ENCODE assay signal across 8 cellular contexts in the genomic region with DNA sequence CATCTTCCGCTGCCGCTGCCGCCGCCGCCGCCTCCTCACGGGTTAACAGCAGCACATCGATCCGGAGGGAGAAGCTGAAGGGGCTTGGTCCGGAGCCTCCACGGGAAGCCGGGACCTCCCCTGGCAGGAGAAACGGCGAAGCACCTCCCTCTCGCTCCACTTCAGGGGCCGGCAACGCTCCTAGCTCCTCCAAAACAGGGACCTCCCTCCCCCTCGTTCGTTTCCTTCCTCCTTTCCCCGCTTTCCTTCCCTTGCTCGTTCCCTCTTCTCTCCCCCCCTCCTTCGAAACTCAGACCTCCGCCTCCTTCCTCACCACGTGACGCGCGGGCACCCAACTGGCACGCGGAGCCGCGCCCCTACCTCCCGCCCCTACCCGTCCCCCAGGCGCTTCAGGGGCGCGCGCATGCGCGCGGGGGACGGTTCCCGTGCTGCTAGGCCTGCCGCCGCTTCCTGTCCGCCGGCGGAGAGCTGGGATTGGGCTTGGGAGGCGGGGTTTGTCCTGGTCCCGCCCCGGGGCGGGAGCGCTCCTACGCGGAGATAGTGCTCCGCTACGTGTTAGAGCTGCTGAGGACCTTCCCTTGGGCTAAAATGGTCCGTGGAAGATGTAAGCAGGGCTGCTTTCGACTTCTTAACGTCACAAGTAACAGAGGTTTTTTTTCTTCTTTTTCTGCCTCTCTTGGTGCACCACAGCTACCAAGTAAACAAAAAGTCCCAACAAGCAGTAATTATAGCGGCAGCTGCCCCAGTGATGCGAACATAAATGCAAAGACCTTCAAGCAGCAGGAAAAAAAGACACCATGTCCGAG. TPM values are rescaled to one million over a fixed set of nuclear protein-coding genes. Genes with fewer than 3 reads are reported as not detected.
DNase-seq lines count a peak whose midpoint lies in the region; ATAC-seq and TF ChIP-seq lines count a peak whose summit lies in the region.

A gene with protein sequence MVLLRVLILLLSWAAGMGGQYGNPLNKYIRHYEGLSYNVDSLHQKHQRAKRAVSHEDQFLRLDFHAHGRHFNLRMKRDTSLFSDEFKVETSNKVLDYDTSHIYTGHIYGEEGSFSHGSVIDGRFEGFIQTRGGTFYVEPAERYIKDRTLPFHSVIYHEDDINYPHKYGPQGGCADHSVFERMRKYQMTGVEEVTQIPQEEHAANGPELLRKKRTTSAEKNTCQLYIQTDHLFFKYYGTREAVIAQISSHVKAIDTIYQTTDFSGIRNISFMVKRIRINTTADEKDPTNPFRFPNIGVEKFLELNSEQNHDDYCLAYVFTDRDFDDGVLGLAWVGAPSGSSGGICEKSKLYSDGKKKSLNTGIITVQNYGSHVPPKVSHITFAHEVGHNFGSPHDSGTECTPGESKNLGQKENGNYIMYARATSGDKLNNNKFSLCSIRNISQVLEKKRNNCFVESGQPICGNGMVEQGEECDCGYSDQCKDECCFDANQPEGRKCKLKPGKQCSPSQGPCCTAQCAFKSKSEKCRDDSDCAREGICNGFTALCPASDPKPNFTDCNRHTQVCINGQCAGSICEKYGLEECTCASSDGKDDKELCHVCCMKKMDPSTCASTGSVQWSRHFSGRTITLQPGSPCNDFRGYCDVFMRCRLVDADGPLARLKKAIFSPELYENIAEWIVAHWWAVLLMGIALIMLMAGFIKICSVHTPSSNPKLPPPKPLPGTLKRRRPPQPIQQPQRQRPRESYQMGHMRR (minus strand): TSS at position 176 of the 806 bp plus-strand sequence. CDS start 173 bp downstream, at position 3.

- intact Hi-C loops in spleen (cut with DNase I; ENCODE audit: low total_unique reads) = no loop called here

- peak in 2 of 3 donors; percentile 2 to 78 for TF ChIP-seq POLR2A in spleen (IDR thresholded peaks at IDR 0.05)

- H3K27ac Mint-ChIP-seq in WTC11 = peak within 1 kb of the TSS; percentile 98
- peak within 1 kb of the TSS; percentile 89 to 96 (median 94) for H3K27ac Mint-ChIP-seq in immature natural killer cell

- peak within 1 kb of the TSS; percentile 81 to 98 (median 98) for H3K27ac ChIP-seq in spleen

- WGBS in spleen, 5 donors = 0 to 1% (median 1%) methylated on average over 54 to 62 of the region's 62 CpGs

- no peaks in the 10 kb centered on the region for H3K36me3 ChIP-seq in spleen

- H3K27me3 Mint-ChIP-seq in WTC11 (ENCODE audit: low read depth) (no peaks in the 10 kb centered on the region), immature natural killer cell (ENCODE audit: low read depth in 3 of 3) (peaks cover 2 to 13% (median 4%) of the 10 kb centered on the region in 3 donors)

- peak; percentile 84 for DNase-seq in AG04449 (ENCODE audit: low read depth, low spot score)
- DNase-seq in NCI-H226 = peak; percentile 100
- DNase-seq in WTC11 (ENCODE audit: low spot score) = peak; percentile 99
- DNase-seq in cardiac fibroblast (ENCODE audit: low read depth in 2 of 2) = peak; percentile 99 to 100
- peak; percentile 92 to 97 (median 94) for DNase-seq in immature natural killer cell
- DNase-seq in spleen = peak; percentile 100

- H3K4me3 ChIP-seq in AG04449 (ENCODE audit: low read depth, low read length) = peak within 1 kb of the TSS; percentile 82
- peak within 1 kb of the TSS; percentile 86 to 89 for H3K4me3 ChIP-seq in cardiac fibroblast (replicated peaks in 1 of 2; ENCODE audit: low read depth in 2 of 2, low read length in 2 of 2)
- H3K4me3 ChIP-seq in spleen = peak within 1 kb of the TSS; percentile 89 to 100 (median 94)

- H3K27me3 ChIP-seq in spleen (replicated peaks in 1 of 7) = no peaks in the 10 kb centered on the region

- TF ChIP-seq CTCF in AG04449 (IDR thresholded peaks at IDR 0.05; ENCODE audit: insufficient read depth, low read length, missing control alignments) = no peak
- TF ChIP-seq CTCF in WTC11 (IDR thresholded peaks at IDR 0.05) = no peak
- TF ChIP-seq CTCF in cardiac fibroblast (IDR thresholded peaks at IDR 0.05; ENCODE audit: low read depth, low read length) = no peak
- TF ChIP-seq CTCF in spleen (IDR thresholded peaks at IDR 0.05 in 8 of 11, conservative IDR thresholded peaks at IDR 0.05 in 3 of 11) = peak in 3 of 11 experiments; percentile 16 to 45 (median 28)

- ATAC-seq in GM18907 (IDR thresholded peaks at IDR 0.05; ENCODE audit: unreplicated experiment) (peak; percentile 79), HG03159 (IDR thresholded peaks at IDR 0.05; ENCODE audit: unreplicated experiment) (peak; percentile 70), WTC11 (peak; percentile 94)

- CTCF ChIA-PET in AG04449 (lab: Yijun Ruan, JAX) (interaction anchor here (1.0 to 2.2 kb wide), 7 partner anchors 10 to 523 kb away, joined by 3 to 13 read pairs (median 4); no protein-coding TSS in a partner anchor), WTC11 (lab: Charles Lee) (interaction anchor here (0.6 to 1.6 kb wide), 4 partner anchors 10 to 151 kb away, joined by 3 to 20 read pairs (median 4); a partner anchor contains a TSS)

- POLR2A ChIA-PET in AG04449 (lab: Yijun Ruan, JAX) (interaction anchor here (0.6 to 3.2 kb wide), 7 partner anchors 21 to 521 kb away, joined by 3 to 44 read pairs (median 4); a partner anchor contains a TSS), WTC11 (lab: Charles Lee) (interaction anchor here (0.6 to 2.8 kb wide), 7 partner anchors 10 to 399 kb away, joined by 3 to 66 read pairs (median 3); a partner anchor contains a TSS)

- peaks cover 14 to 52% (median 43%) of the 10 kb centered on the region in 6 donors for H3K4me1 ChIP-seq in spleen

- H3K36me3 Mint-ChIP-seq in WTC11 = no peaks in the 10 kb centered on the region
- no peaks in the 10 kb centered on the region for H3K36me3 Mint-ChIP-seq in immature natural killer cell

- H3K4me1 Mint-ChIP-seq in WTC11 = peaks cover 31% of the 10 kb centered on the region
- peaks cover 41 to 51% of the 10 kb centered on the region in 2 donors for H3K4me1 Mint-ChIP-seq in immature natural killer cell

- H3K9me3 ChIP-seq in spleen = no peaks in the 10 kb centered on the region

- H3K9me3 Mint-ChIP-seq in WTC11 (no peaks in the 10 kb centered on the region), immature natural killer cell (peaks cover 0 to 2% (median 0%) of the 10 kb centered on the region in 6 donors)

- H3K4me3 Mint-ChIP-seq in WTC11 = peak within 1 kb of the TSS; percentile 99
- H3K4me3 Mint-ChIP-seq in immature natural killer cell = peak within 1 kb of the TSS; percentile 92 to 99 (median 98)

TF ChIP-seq in WTC11, 78 proteins besides CTCF, POLR2A, EP300 and RAD21 (continues in another document):
- TF ChIP-seq ZNF263 (CRISPR knock-in tag; IDR thresholded peaks at IDR 0.05; ENCODE audit: low read depth) (no peak), NR2C2 (CRISPR knock-in tag; IDR thresholded peaks at IDR 0.05) (no peak), ZNF671 (CRISPR knock-in tag; IDR thresholded peaks at IDR 0.05) (no peak), FOXP1 (CRISPR knock-in tag; IDR thresholded peaks at IDR 0.05; ENCODE audit: borderline replicate concordance) (0 out of 2 replicates have a peak, but pooled peaks have one; percentile 50), ETV6 (CRISPR knock-in tag; IDR thresholded peaks at IDR 0.05) (peak; percentile 61), HMGA2 (CRISPR knock-in tag; IDR thresholded peaks at IDR 0.05) (0 out of 2 replicates have a peak, but pooled peaks have one; percentile 8), FOXK1 (CRISPR knock-in tag; IDR thresholded peaks at IDR 0.05) (0 out of 2 replicates have a peak, but pooled peaks have one; percentile 44), ZNF317 (CRISPR knock-in tag; IDR thresholded peaks at IDR 0.05; ENCODE audit: borderline replicate concordance, low read depth) (no peak), ZNF121 (CRISPR knock-in tag; IDR thresholded peaks at IDR 0.05) (no peak), TEAD1 (CRISPR knock-in tag; IDR thresholded peaks at IDR 0.05) (peak; percentile 57; the same call in 1 of the 2 replicates)
- TF ChIP-seq, protein P1, sequence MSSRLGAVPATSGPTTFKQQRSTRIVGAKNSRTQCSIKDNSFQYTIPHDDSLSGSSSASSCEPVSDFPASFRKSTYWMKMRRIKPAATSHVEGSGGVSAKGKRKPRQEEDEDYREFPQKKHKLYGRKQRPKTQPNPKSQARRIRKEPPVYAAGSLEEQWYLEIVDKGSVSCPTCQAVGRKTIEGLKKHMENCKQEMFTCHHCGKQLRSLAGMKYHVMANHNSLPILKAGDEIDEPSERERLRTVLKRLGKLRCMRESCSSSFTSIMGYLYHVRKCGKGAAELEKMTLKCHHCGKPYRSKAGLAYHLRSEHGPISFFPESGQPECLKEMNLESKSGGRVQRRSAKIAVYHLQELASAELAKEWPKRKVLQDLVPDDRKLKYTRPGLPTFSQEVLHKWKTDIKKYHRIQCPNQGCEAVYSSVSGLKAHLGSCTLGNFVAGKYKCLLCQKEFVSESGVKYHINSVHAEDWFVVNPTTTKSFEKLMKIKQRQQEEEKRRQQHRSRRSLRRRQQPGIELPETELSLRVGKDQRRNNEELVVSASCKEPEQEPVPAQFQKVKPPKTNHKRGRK (CRISPR knock-in tag; IDR thresholded peaks at IDR 0.05; ENCODE audit: borderline replicate concordance) = no peak
- TF ChIP-seq, protein P2, sequence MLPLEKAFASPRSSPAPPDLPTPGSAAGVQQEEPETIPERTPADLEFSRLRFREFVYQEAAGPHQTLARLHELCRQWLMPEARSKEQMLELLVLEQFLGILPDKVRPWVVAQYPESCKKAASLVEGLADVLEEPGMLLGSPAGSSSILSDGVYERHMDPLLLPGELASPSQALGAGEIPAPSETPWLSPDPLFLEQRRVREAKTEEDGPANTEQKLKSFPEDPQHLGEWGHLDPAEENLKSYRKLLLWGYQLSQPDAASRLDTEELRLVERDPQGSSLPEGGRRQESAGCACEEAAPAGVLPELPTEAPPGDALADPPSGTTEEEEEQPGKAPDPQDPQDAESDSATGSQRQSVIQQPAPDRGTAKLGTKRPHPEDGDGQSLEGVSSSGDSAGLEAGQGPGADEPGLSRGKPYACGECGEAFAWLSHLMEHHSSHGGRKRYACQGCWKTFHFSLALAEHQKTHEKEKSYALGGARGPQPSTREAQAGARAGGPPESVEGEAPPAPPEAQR (CRISPR knock-in tag; IDR thresholded peaks at IDR 0.05) = no peak
- TF ChIP-seq, protein P3, sequence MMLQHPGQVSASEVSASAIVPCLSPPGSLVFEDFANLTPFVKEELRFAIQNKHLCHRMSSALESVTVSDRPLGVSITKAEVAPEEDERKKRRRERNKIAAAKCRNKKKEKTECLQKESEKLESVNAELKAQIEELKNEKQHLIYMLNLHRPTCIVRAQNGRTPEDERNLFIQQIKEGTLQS (CRISPR knock-in tag; conservative IDR thresholded peaks at IDR 0.05) = no peak

RNA-seq across cellular contexts. Expression of the gene that starts here (rescaled TPM):
- total RNA-seq in WTC11 (2021) (128 to 133 TPM (median 130 TPM) in 3 replicates), spleen (100 to 1,000 TPM; 115 to 205 (median 161) TPM)
- polyA plus RNA-seq in immature natural killer cell (100 to 1,000 TPM; 136 to 314 (median 192) TPM), spleen (10 to 100 TPM in 2 of 3 donors, 1 to 10 TPM in 1; 7.6 to 12.1 (median 11.1) TPM)

Comparison
In these comparisons a context has a peak if more than half of its experiments do, and no peak if none do; other contexts are left out.
1. Peak in every context shown above with its lines: DNase-seq, ATAC-seq, H3K4me3 ChIP-seq and H3K27ac ChIP-seq.
2. RNA of the gene that starts here (polyA plus RNA-seq): 136 to 314 TPM in immature natural killer cell; 7.6 to 12.1 TPM in spleen; every median in the first group is over 10 times any median in the second.